Comparison of ENCODE assay signal across 22 cellular contexts in the genomic region with DNA sequence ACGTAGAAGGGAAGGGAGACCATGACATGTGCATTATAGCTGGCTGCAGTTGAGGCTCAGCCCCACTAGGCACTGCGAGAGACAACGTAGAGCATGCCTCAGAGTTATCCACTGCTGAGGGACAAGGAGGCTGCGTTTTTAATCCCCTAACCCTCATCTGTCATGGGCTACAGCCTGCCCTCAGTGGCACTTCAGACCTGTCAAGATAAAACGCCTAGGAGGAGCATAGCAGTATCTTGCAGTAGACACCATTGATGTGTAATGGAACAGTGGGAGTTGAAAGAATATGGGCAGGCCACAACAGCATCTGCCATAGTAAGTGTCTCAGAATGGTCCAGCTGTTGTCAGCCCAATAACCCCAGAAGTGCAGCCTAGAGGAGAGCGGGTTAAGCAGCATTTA.
A peak's percentile ranks its signal among the peaks of the same experiment; 100 is the strongest.
DNase-seq lines count a peak whose midpoint lies in the region; ATAC-seq and TF ChIP-seq lines count a peak whose summit lies in the region.
"Had no signal": no experiment of that assay in that cellular context is flagged by ENCODE, and none has a peak within 500 bp of the region (broad histone marks: within the 10 kb centered on the region; RNA-seq: fewer than 3 reads in every experiment).

No MANE protein-coding gene starts in this region.

- no peaks in the 10 kb centered on the region for H3K9me3 Mint-ChIP-seq in HFFc6

- no peak overlapping the region for H3K27ac Mint-ChIP-seq in HFFc6
- H3K27ac Mint-ChIP-seq: CD14-positive monocyte; CD4-positive, alpha-beta T cell; CD8-positive, alpha-beta memory T cell had no signal

- no peaks in the 10 kb centered on the region for H3K27me3 ChIP-seq in left ventricle myocardium inferior (ENCODE audit: low read depth)
- peaks cover 2% of the 10 kb centered on the region; the same call in 1 of the 2 replicates for H3K27me3 ChIP-seq in IMR-90 (ENCODE audit: control insufficient read depth, insufficient read depth, low read length)
- H3K27me3 ChIP-seq in mesendoderm (ENCODE audit: insufficient read depth, low read length, poor library complexity), result no peaks in the 10 kb centered on the region
- H3K27me3 ChIP-seq: BE2C; BLaER1 treated with 17β-estradiol and CSF1 and Interleukin-3, amounts not matched to agents 10 nM and 100 nM had no signal

- no peaks in the 10 kb centered on the region for H4K20me1 ChIP-seq in IMR-90 (ENCODE audit: insufficient read depth, low read length)
- H4K20me1 ChIP-seq: BLaER1 treated with 17β-estradiol and CSF1 and Interleukin-3, amounts not matched to agents 10 nM and 100 nM had no signal

- H4K8ac ChIP-seq in IMR-90 (ENCODE audit: low read depth in 2 of 2, low read length in 2 of 2) (no peak overlapping the region), mesendoderm (ENCODE audit: low read depth, low read length) (no peak overlapping the region)

- BruUV-seq in IMR-90 (replicated peaks; lab: Mats Ljungman, UMichigan), result no TSS peak

- POLR2A ChIA-PET in IMR-90 (lab: Charles Lee; ENCODE audit: unreplicated experiment), result no interaction called here
- POLR2A ChIA-PET in RWPE1 (lab: Yijun Ruan, JAX; ENCODE audit: low non-redundant PET), result no interaction called here

- H3K23ac ChIP-seq in IMR-90 (ENCODE audit: low read depth, low read length), result no peak overlapping the region
- H3K23ac ChIP-seq in mesendoderm (ENCODE audit: low read length), result no peak overlapping the region

- 100% methylated on average over 3 of the region's 6 CpGs; no CpG with 5 or more reads in 1 of the 2 experiments for WGBS in IMR-90 (ENCODE audit: extremely low coverage in 2 of 2, insufficient read length in 1 of 2), 2 experiments
- no CpG with 5 or more reads among the region's 6 CpGs for WGBS in mesendoderm (ENCODE audit: extremely low coverage, insufficient coverage, low lambda C conversion rate)

- H3K9ac ChIP-seq in IMR-90 (ENCODE audit: low read depth, low read length), result no peak overlapping the region
- no peak overlapping the region for H3K9ac ChIP-seq in mesendoderm (ENCODE audit: low read length)
- H3K9ac ChIP-seq: BLaER1 treated with 17β-estradiol and CSF1 and Interleukin-3, amounts not matched to agents 10 nM and 100 nM; GM23248 had no signal

- H3K18ac ChIP-seq in IMR-90 (ENCODE audit: low read depth, low read length) (no peak overlapping the region), mesendoderm (ENCODE audit: low read length) (no peak overlapping the region)

- H3K27ac ChIP-seq in left ventricle myocardium inferior (replicated peaks) (no peak overlapping the region), IMR-90 (ENCODE audit: insufficient read depth, low read length) (no peak overlapping the region), RWPE1 (peak overlapping the region; percentile 96; the same call in 1 of the 2 replicates), mesendoderm (ENCODE audit: low read depth, low read length) (no peak overlapping the region)
- H3K27ac ChIP-seq: A549; BLaER1 treated with 17β-estradiol and CSF1 and Interleukin-3, amounts not matched to agents 10 nM and 100 nM; GM23248 had no signal

- H2BK120ac ChIP-seq in IMR-90 (ENCODE audit: low read depth, low read length), result no peak overlapping the region
- H2BK120ac ChIP-seq in mesendoderm (ENCODE audit: low read depth, low read length), result no peak overlapping the region

- no peak overlapping the region; the same call in 1 of the 2 replicates for H3K4ac ChIP-seq in IMR-90 (ENCODE audit: low read depth, low read length)
- H3K4ac ChIP-seq in mesendoderm (ENCODE audit: low read depth, low read length), result no peak overlapping the region

- H3K4me1 ChIP-seq in left ventricle myocardium inferior (peaks cover 11% of the 10 kb centered on the region), IMR-90 (ENCODE audit: control insufficient read depth, insufficient read depth, low read length) (no peaks in the 10 kb centered on the region), mesendoderm (ENCODE audit: control insufficient read depth, low read depth, low read length) (no peaks in the 10 kb centered on the region)
- H3K4me1 ChIP-seq: A549 had no signal

- ATAC-seq in Right ventricle myocardium inferior (peak; percentile 9), IMR-90 (ENCODE audit: low read depth) (no peak)
- ATAC-seq: A549, GM12878 had no signal

- H2BK15ac ChIP-seq in IMR-90 (ENCODE audit: low read depth, low read length) (peak overlapping the region; percentile 47; the same call in 1 of the 3 replicates), mesendoderm (replicated peaks; ENCODE audit: low read depth) (no peak overlapping the region)

- no peaks in the 10 kb centered on the region for H3K79me2 ChIP-seq in mesendoderm (ENCODE audit: control insufficient read depth, insufficient read depth, low read length)

- H4K91ac ChIP-seq in IMR-90 (ENCODE audit: insufficient read depth, low read depth, low read length), result no peak overlapping the region

- peaks cover 18% of the 10 kb centered on the region for H3K4me1 Mint-ChIP-seq in HFFc6 (ENCODE audit: low read depth)
- H3K4me1 Mint-ChIP-seq: CD14-positive monocyte; CD8-positive, alpha-beta memory T cell had no signal

- H2BK5ac ChIP-seq in IMR-90 (ENCODE audit: low read depth, low read length, poor library complexity, severe bottlenecking) (no peak overlapping the region), mesendoderm (ENCODE audit: low read length) (no peak overlapping the region)

- TF ChIP-seq POLR2A in IMR-90 (IDR thresholded peaks at IDR 0.05; ENCODE audit: low read depth, low read length), result no peak

- no peaks in the 10 kb centered on the region for H3K36me3 Mint-ChIP-seq in HFFc6 (ENCODE audit: low read depth)
- H3K36me3 Mint-ChIP-seq: CD14-positive monocyte; CD8-positive, alpha-beta memory T cell had no signal

- no peak overlapping the region for H3K14ac ChIP-seq in IMR-90 (replicated peaks; ENCODE audit: low read depth, low read length)

- dilution Hi-C loops in IMR-90 (cut with HindIII; ENCODE audit: low sequenced_read_pairs, unreplicated experiment), result no loop called here

- DNase-seq in Right ventricle myocardium inferior (ENCODE audit: missing footprints), result no peak
- no peak for DNase-seq in left ventricle myocardium inferior
- DNase-seq in IMR-90, result no peak
- no peak for DNase-seq in RWPE1 (ENCODE audit: low spot score)
- peak; percentile 62 for DNase-seq in mesendoderm
- no peak for DNase-seq in HFFc6
- no peak for DNase-seq in DMS 273 treated with DMSO at 0.1 percent for 48 hours (lab: John Stamatoyannopoulos, UW)
- DNase-seq in foreskin fibroblast, result no peak
- DNase-seq: 8988T; ACHN; AML-193; BE2C; CD4-positive, alpha-beta T cell; CD8-positive, alpha-beta memory T cell; DND-41; GM23248; H7; HCEC 1CT had no signal

- H2AK5ac ChIP-seq in IMR-90 (ENCODE audit: low read depth, low read length) (peak overlapping the region; percentile 56), mesendoderm (ENCODE audit: low read length) (no peak overlapping the region)

- no peak overlapping the region for H3K4me3 ChIP-seq in left ventricle myocardium inferior
- no peak overlapping the region for H3K4me3 ChIP-seq in IMR-90 (ENCODE audit: insufficient read depth, low read depth, low read length)
- H3K4me3 ChIP-seq in mesendoderm (ENCODE audit: low read length), result no peak overlapping the region
- H3K4me3 ChIP-seq in foreskin fibroblast (ENCODE audit: low read depth in 1 of 2, low read length in 2 of 2), result no peak overlapping the region
- H3K4me3 ChIP-seq: A549; BLaER1 treated with 17β-estradiol and CSF1 and Interleukin-3, amounts not matched to agents 10 nM and 100 nM; GM12878; GM23248 had no signal

- H3K4me2 ChIP-seq in IMR-90 (ENCODE audit: low read depth, low read length) (no peak overlapping the region), mesendoderm (ENCODE audit: low read length) (no peak overlapping the region)
- H3K4me2 ChIP-seq: A549; BLaER1 treated with 17β-estradiol and CSF1 and Interleukin-3, amounts not matched to agents 10 nM and 100 nM had no signal

- H2AFZ ChIP-seq in IMR-90 (replicated peaks; ENCODE audit: low read length, poor library complexity), result no peak overlapping the region
- H2AFZ ChIP-seq: GM23248 had no signal

- no peak overlapping the region for H3K4me3 Mint-ChIP-seq in HFFc6
- H3K4me3 Mint-ChIP-seq: CD14-positive monocyte; CD4-positive, alpha-beta T cell; CD8-positive, alpha-beta memory T cell had no signal

- no peak for TF ChIP-seq RAD21 in IMR-90 (IDR thresholded peaks at IDR 0.05; ENCODE audit: low read length)

- peaks cover 18% of the 10 kb centered on the region for H3K27me3 Mint-ChIP-seq in HFFc6 (ENCODE audit: insufficient read depth)
- H3K27me3 Mint-ChIP-seq: CD4-positive, alpha-beta T cell; CD8-positive, alpha-beta memory T cell had no signal

- intact Hi-C loops in Right ventricle myocardium inferior (cut with DNase I), result no loop called here
- intact Hi-C loops in left ventricle myocardium inferior (cut with micrococcal nuclease), result no loop called here
- intact Hi-C loops in IMR-90 (cut with micrococcal nuclease), result no loop called here

- H2BK20ac ChIP-seq in IMR-90 (ENCODE audit: low read depth, low read length), result peak overlapping the region; percentile 24

- CTCF ChIA-PET in IMR-90 (lab: Yijun Ruan, JAX) (interaction anchor here (0.5 kb wide), 1 partner anchor 11 kb away, joined by 5 read pairs; no protein-coding TSS in a partner anchor), RWPE1 (lab: Yijun Ruan, JAX) (interaction anchor here (0.7 kb wide), 2 partner anchors 40 to 814 kb away, joined by 3 to 4 read pairs; no protein-coding TSS in a partner anchor)

- H3K36me3 ChIP-seq in left ventricle myocardium inferior (no peaks in the 10 kb centered on the region), IMR-90 (ENCODE audit: control insufficient read depth, insufficient read depth, low read length) (no peaks in the 10 kb centered on the region), mesendoderm (ENCODE audit: control insufficient read depth, insufficient read depth, low read length) (no peaks in the 10 kb centered on the region)
- H3K36me3 ChIP-seq: BE2C; BLaER1 treated with 17β-estradiol and CSF1 and Interleukin-3, amounts not matched to agents 10 nM and 100 nM had no signal

- TF ChIP-seq CTCF in left ventricle myocardium inferior (IDR thresholded peaks at IDR 0.05; ENCODE audit: borderline replicate concordance) (no peak), IMR-90 (conservative IDR thresholded peaks at IDR 0.05; ENCODE audit: low read depth, low read length) (no peak), RWPE1 (conservative IDR thresholded peaks at IDR 0.05; ENCODE audit: low read depth) (no peak), HFFc6 (IDR thresholded peaks at IDR 0.05) (no peak), foreskin fibroblast (IDR thresholded peaks at IDR 0.05; ENCODE audit: low read depth, low read length) (no peak)

- 0 out of 2 replicates have a peak, but pooled peaks cover 4% of the 10 kb centered on the region for H3K9me1 ChIP-seq in IMR-90 (ENCODE audit: insufficient read depth, low read length)

- H3K56ac ChIP-seq in IMR-90 (ENCODE audit: extremely low read depth, insufficient read depth, low read length), result no peak overlapping the region
- H3K56ac ChIP-seq in mesendoderm (ENCODE audit: low read length), result no peak overlapping the region

- H3K79me1 ChIP-seq in IMR-90 (ENCODE audit: low read depth in 1 of 2, low read length in 2 of 2), result no peaks in the 10 kb centered on the region
- no peaks in the 10 kb centered on the region for H3K79me1 ChIP-seq in mesendoderm (ENCODE audit: low read length)

- H3K9me3 ChIP-seq in left ventricle myocardium inferior (replicated peaks) (no peaks in the 10 kb centered on the region), IMR-90 (ENCODE audit: control insufficient read depth, insufficient read depth, low read length) (no peaks in the 10 kb centered on the region)
- H3K9me3 ChIP-seq: A549; BE2C; BLaER1 treated with 17β-estradiol and CSF1 and Interleukin-3, amounts not matched to agents 10 nM and 100 nM had no signal

- in situ Hi-C loops in IMR-90 (cut with MboI; ENCODE audit: low sequenced_read_pairs), result no loop called here

- H4K5ac ChIP-seq in IMR-90 (ENCODE audit: low read depth, low read length) (no peak overlapping the region), mesendoderm (ENCODE audit: low read length) (no peak overlapping the region)

- no peak overlapping the region for H2AK9ac ChIP-seq in IMR-90 (replicated peaks; ENCODE audit: low read depth, low read length, poor library complexity)
